Comparison of ENCODE assay signal across 17 cellular contexts in the genomic region with DNA sequence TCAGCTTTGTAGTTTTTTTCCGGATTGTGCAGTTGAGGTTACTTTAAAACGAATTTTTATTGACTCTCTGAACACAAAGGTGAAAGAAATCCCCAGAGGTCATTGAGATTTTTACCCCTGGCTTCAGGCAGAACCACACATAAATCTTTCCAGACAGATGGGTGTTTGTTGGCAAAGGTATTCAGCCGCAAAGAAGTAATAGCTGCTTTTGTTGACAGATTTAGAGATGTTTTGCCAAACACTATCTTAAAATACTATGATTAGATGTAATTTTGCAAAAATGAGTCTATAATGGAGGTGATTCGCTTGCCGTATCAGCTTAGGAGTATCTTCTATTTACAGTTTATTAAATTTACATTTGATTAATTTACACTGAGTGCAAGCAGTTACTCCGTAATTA.
"Had no signal": no experiment of that assay in that cellular context is flagged by ENCODE, and none has a peak within 500 bp of the region (broad histone marks: within the 10 kb centered on the region; RNA-seq: fewer than 3 reads in every experiment).

No MANE protein-coding gene starts in this region.

- ATAC-seq: activated naive CD4-positive, alpha-beta T cell treated with anti-CD3 and anti-CD28 coated beads, Interleukin-2, amount 50 U/mL, for 72 hours; activated T-helper 17 cell treated with anti-CD3 and anti-CD28 coated beads, Interleukin-2, amount 50 U/mL, for 72 hours; naive thymus-derived CD4-positive, alpha-beta T cell; sciatic nerve; stimulated activated memory B cell treated with anti-CD40 and anti-IgM and Interleukin-4, amounts not matched to agents 10 μg/mL and 1 μg/mL and 100 μg/mL, for 72 hours; WTC11 had no signal

- DNase-seq: activated T-cell treated with anti-CD3 and anti-CD28 coated beads, Interleukin-2, amount 50 U/mL, for 24 hours; adrenal gland; brain microvascular endothelial cell; central memory CD4-positive, alpha-beta T cell; effector memory CD4-positive, alpha-beta T cell; glutamatergic neuron; immature natural killer cell; left ventricle myocardium inferior; naive thymus-derived CD4-positive, alpha-beta T cell; small intestine; stimulated activated CD4-positive, alpha-beta T cell treated with anti-CD3 and anti-CD28 coated beads, Interleukin-2, amount 100 ng/mL, for 24 hours; stomach had no signal
